In the genomic region with DNA sequence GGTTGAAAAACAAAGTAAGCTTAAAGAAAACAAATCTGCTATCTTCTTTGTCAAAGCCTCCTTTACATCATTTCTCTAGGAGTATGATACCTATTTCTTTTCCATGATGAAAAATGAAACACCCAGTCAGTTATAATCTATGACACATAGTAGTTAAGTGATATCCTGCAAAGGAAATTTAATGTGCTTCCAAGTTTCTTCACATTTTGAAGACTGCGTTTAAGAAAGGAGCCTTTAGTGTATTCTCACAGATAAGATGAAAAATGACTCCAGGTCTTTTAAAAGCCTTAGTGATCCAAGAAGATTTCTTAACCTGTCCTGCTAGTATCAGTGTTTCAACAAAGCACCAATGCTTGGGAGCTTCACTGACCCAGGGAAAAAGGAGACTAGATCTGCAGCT, we compare ENCODE assay signal across 29 cellular contexts.
"Had no signal": no experiment of that assay in that cellular context is flagged by ENCODE, and none has a peak within 500 bp of the region (broad histone marks: within the 10 kb centered on the region; RNA-seq: fewer than 3 reads in every experiment).

No MANE protein-coding gene starts in this region.

- H3K4me1 ChIP-seq: body of pancreas, esophagus muscularis mucosa, foreskin keratinocyte, gastrocnemius medialis had no signal

- H3K4me3 ChIP-seq: body of pancreas, esophagus muscularis mucosa, gastrocnemius medialis, heart right ventricle had no signal

- H3K27ac Mint-ChIP-seq: activated CD4-positive, alpha-beta memory T cell treated with anti-CD3 and anti-CD28 coated beads, Interleukin-2, amount 10 ng/mL, durations not matched to agents 7 days and 5 days; activated CD4-positive, alpha-beta T cell treated with anti-CD3 and anti-CD28 coated beads, Interleukin-2, amount 10 ng/mL, durations not matched to agents 7 days and 5 days; activated naive CD4-positive, alpha-beta T cell treated with anti-CD3 and anti-CD28 coated beads, Interleukin-2, amount 10 ng/mL, durations not matched to agents 7 days and 5 days; activated naive CD4-positive, alpha-beta T cell treated with anti-CD3 and anti-CD28 coated beads, Interleukin-2, amount 50 U/mL, for 72 hours; activated naive CD8-positive, alpha-beta T cell treated with anti-CD3 and anti-CD28 coated beads, Interleukin-2, amount 10 ng/mL, durations not matched to agents 7 days and 5 days; activated T-cell treated with anti-CD3 and anti-CD28 coated beads, Interleukin-2, amount 50 U/mL, for 24 hours; activated T-cell treated with anti-CD3 and anti-CD28 coated beads, Interleukin-2, amount 50 U/mL, for 72 hours; effector memory CD8-positive, alpha-beta T cell had no signal

- ATAC-seq: activated naive CD4-positive, alpha-beta T cell treated with anti-CD3 and anti-CD28 coated beads, Interleukin-2, amount 50 U/mL, for 72 hours; activated T-cell treated with anti-CD3 and anti-CD28 coated beads, Interleukin-2, amount 50 U/mL, for 72 hours; body of pancreas; effector memory CD8-positive, alpha-beta T cell; foreskin keratinocyte; gastrocnemius medialis; heart right ventricle had no signal

- H3K36me3 ChIP-seq: esophagus muscularis mucosa, gastrocnemius medialis, heart right ventricle had no signal

- H3K4me1 Mint-ChIP-seq: activated CD4-positive, alpha-beta memory T cell treated with anti-CD3 and anti-CD28 coated beads, Interleukin-2, amount 10 ng/mL, durations not matched to agents 7 days and 5 days; activated CD4-positive, alpha-beta T cell treated with anti-CD3 and anti-CD28 coated beads, Interleukin-2, amount 10 ng/mL, durations not matched to agents 7 days and 5 days; activated naive CD4-positive, alpha-beta T cell treated with anti-CD3 and anti-CD28 coated beads, Interleukin-2, amount 10 ng/mL, durations not matched to agents 7 days and 5 days; activated naive CD8-positive, alpha-beta T cell treated with anti-CD3 and anti-CD28 coated beads, Interleukin-2, amount 10 ng/mL, durations not matched to agents 7 days and 5 days had no signal

- H3K4me3 Mint-ChIP-seq: activated CD4-positive, alpha-beta memory T cell treated with anti-CD3 and anti-CD28 coated beads, Interleukin-2, amount 10 ng/mL, durations not matched to agents 7 days and 5 days; activated CD4-positive, alpha-beta T cell treated with anti-CD3 and anti-CD28 coated beads, Interleukin-2, amount 10 ng/mL, durations not matched to agents 7 days and 5 days; activated naive CD4-positive, alpha-beta T cell treated with anti-CD3 and anti-CD28 coated beads, Interleukin-2, amount 10 ng/mL, durations not matched to agents 7 days and 5 days; activated naive CD8-positive, alpha-beta T cell treated with anti-CD3 and anti-CD28 coated beads, Interleukin-2, amount 10 ng/mL, durations not matched to agents 7 days and 5 days; activated T-cell treated with anti-CD3 and anti-CD28 coated beads, Interleukin-2, amount 50 U/mL, for 24 hours; activated T-cell treated with anti-CD3 and anti-CD28 coated beads, Interleukin-2, amount 50 U/mL, for 72 hours; effector memory CD8-positive, alpha-beta T cell had no signal

- DNase-seq: activated CD4-positive, alpha-beta memory T cell treated with anti-CD3 and anti-CD28 coated beads, Interleukin-2, amount 10 ng/mL, durations not matched to agents 7 days and 5 days; activated CD4-positive, alpha-beta T cell treated with anti-CD3 and anti-CD28 coated beads for 4 hours; activated CD4-positive, alpha-beta T cell treated with anti-CD3 and anti-CD28 coated beads, Interleukin-2, amount 10 ng/mL, durations not matched to agents 7 days and 5 days; activated CD4-positive, alpha-beta T cell treated with anti-CD3 and anti-CD28 coated beads, Interleukin-2, amount 50 U/mL, for 4 hours; activated CD4-positive, CD25-positive, alpha-beta regulatory T cell; activated CD4-positive, CD25-positive, alpha-beta regulatory T cell treated with anti-CD3 and anti-CD28 coated beads, Interleukin-2, amount 50 U/mL, for 72 hours; activated CD8-positive, alpha-beta memory T cell treated with anti-CD3 and anti-CD28 coated beads, Interleukin-2, amount 50 U/mL, for 48 hours; activated gamma-delta T cell; activated naive CD4-positive, alpha-beta T cell; activated naive CD4-positive, alpha-beta T cell treated with anti-CD3 and anti-CD28 coated beads, Interleukin-2, amount 10 ng/mL, durations not matched to agents 7 days and 5 days; activated naive CD8-positive, alpha-beta T cell treated with anti-CD3 and anti-CD28 coated beads, Interleukin-2, amount 10 ng/mL, durations not matched to agents 7 days and 5 days; activated T-cell treated with anti-CD3 and anti-CD28 coated beads for 4 hours; activated T-cell treated with anti-CD3 and anti-CD28 coated beads, Interleukin-2, amount 50 U/mL, for 24 hours; activated T-cell treated with anti-CD3 and anti-CD28 coated beads, Interleukin-2, amount 50 U/mL, for 72 hours; amniotic stem cell; anterior cingulate cortex; body of pancreas; caudate nucleus; cortex of kidney; dermis blood vessel endothelial cell; effector CD4-positive, alpha-beta T cell; effector memory CD8-positive, alpha-beta T cell; erythroblast; foreskin keratinocyte; gastrocnemius medialis; heart right ventricle; T-helper 2 cell had no signal

- H3K9me3 ChIP-seq: body of pancreas, esophagus muscularis mucosa, gastrocnemius medialis had no signal

- H3K27me3 ChIP-seq: body of pancreas, esophagus muscularis mucosa, foreskin keratinocyte, gastrocnemius medialis, heart right ventricle had no signal

- H3K27me3 Mint-ChIP-seq: activated CD4-positive, alpha-beta memory T cell treated with anti-CD3 and anti-CD28 coated beads, Interleukin-2, amount 10 ng/mL, durations not matched to agents 7 days and 5 days; activated CD4-positive, alpha-beta T cell treated with anti-CD3 and anti-CD28 coated beads, Interleukin-2, amount 10 ng/mL, durations not matched to agents 7 days and 5 days; activated naive CD4-positive, alpha-beta T cell treated with anti-CD3 and anti-CD28 coated beads, Interleukin-2, amount 10 ng/mL, durations not matched to agents 7 days and 5 days; activated naive CD8-positive, alpha-beta T cell treated with anti-CD3 and anti-CD28 coated beads, Interleukin-2, amount 10 ng/mL, durations not matched to agents 7 days and 5 days; activated T-cell treated with anti-CD3 and anti-CD28 coated beads, Interleukin-2, amount 50 U/mL, for 24 hours; effector memory CD8-positive, alpha-beta T cell had no signal

- H3K27ac ChIP-seq: body of pancreas, esophagus muscularis mucosa, foreskin keratinocyte, gastrocnemius medialis, heart right ventricle had no signal

- H3K36me3 Mint-ChIP-seq: activated naive CD4-positive, alpha-beta T cell treated with anti-CD3 and anti-CD28 coated beads, Interleukin-2, amount 10 ng/mL, durations not matched to agents 7 days and 5 days; activated naive CD4-positive, alpha-beta T cell treated with anti-CD3 and anti-CD28 coated beads, Interleukin-2, amount 50 U/mL, for 72 hours; activated naive CD8-positive, alpha-beta T cell treated with anti-CD3 and anti-CD28 coated beads, Interleukin-2, amount 10 ng/mL, durations not matched to agents 7 days and 5 days had no signal
